In the genomic region with DNA sequence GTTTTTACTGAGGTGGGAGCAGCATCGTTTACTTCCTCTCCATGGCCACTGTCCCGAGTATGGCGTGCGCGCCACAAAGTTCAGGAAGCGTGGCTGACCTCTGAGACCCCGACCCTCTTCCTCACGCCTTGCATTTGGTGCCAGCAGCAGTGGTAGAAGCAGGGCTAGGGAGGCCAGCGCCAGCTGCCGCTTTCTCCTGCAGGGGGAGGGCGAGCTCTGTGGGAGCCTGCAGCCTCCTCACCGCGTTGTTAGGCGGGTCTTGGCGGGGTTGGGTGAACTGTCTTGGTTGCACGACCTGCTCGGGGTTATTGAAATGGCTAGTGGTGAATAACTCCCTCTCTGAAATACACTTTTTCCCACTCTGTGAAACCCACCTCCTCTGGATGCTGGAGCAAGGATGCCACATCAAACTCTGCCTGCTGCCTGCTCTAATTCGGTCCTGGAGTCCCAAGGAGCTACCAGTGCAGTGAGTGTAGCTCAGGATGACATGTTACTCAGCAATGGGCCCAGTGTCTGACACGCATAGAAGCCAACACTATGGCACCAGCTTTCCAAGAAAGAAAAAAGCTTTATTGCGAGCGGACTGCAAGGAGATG, we compare ENCODE assay signal across 12 cellular contexts. TPM values are rescaled to one million over a fixed set of nuclear protein-coding genes. Genes with fewer than 3 reads are reported as not detected.
A peak's percentile ranks its signal among the peaks of the same experiment; 100 is the strongest.
DNase-seq lines count a peak whose midpoint lies in the region; ATAC-seq and TF ChIP-seq lines count a peak whose summit lies in the region.
"Had no signal": no experiment of that assay in that cellular context is flagged by ENCODE, and none has a peak within 500 bp of the region (broad histone marks: within the 10 kb centered on the region; RNA-seq: fewer than 3 reads in every experiment).

No MANE protein-coding gene starts in this region.

- no peaks in the 10 kb centered on the region for H3K27me3 ChIP-seq in CD4-positive, CD25-positive, alpha-beta regulatory T cell (ENCODE audit: control insufficient read depth, insufficient read depth, low read length)
- no peaks in the 10 kb centered on the region for H3K27me3 ChIP-seq in heart left ventricle
- H3K27me3 ChIP-seq: testis had no signal

- H3K9me3 Mint-ChIP-seq in CD4-positive, CD25-positive, alpha-beta regulatory T cell = no peaks in the 10 kb centered on the region
- H3K9me3 Mint-ChIP-seq in activated CD4-positive, alpha-beta T cell treated with anti-CD3 and anti-CD28 coated beads, Interleukin-2, amount 10 ng/mL, durations not matched to agents 7 days and 5 days = no peaks in the 10 kb centered on the region

- no peak for ATAC-seq in CD4-positive, CD25-positive, alpha-beta regulatory T cell (ENCODE audit: low read depth in 2 of 2)
- ATAC-seq in HG03095 (IDR thresholded peaks at IDR 0.05; ENCODE audit: unreplicated experiment) (no peak), heart left ventricle (no peak)
- ATAC-seq: HCT116 had no signal

- H3K27ac Mint-ChIP-seq in CD4-positive, CD25-positive, alpha-beta regulatory T cell = peak overlapping the region; percentile 26 to 69 (median 43)
- no peak overlapping the region for H3K27ac Mint-ChIP-seq in activated CD4-positive, alpha-beta T cell treated with anti-CD3 and anti-CD28 coated beads, Interleukin-2, amount 10 ng/mL, durations not matched to agents 7 days and 5 days

- peaks cover 5 to 27% (median 11%) of the 10 kb centered on the region in 4 donors for H3K4me1 Mint-ChIP-seq in CD4-positive, CD25-positive, alpha-beta regulatory T cell
- peaks cover 32% of the 10 kb centered on the region for H3K4me1 Mint-ChIP-seq in activated CD4-positive, alpha-beta T cell treated with anti-CD3 and anti-CD28 coated beads, Interleukin-2, amount 10 ng/mL, durations not matched to agents 7 days and 5 days

- peaks cover 16% of the 10 kb centered on the region for H3K4me1 ChIP-seq in CD4-positive, CD25-positive, alpha-beta regulatory T cell (ENCODE audit: control insufficient read depth, insufficient read depth, low read length, poor library complexity, severe bottlenecking)
- H3K4me1 ChIP-seq in heart left ventricle = peaks cover 0 to 17% (median 12%) of the 10 kb centered on the region in 12 donors

- H3K9me3 ChIP-seq in CD4-positive, CD25-positive, alpha-beta regulatory T cell (ENCODE audit: control insufficient read depth in 2 of 2, low read length in 2 of 2) = no peaks in the 10 kb centered on the region
- no peaks in the 10 kb centered on the region for H3K9me3 ChIP-seq in heart left ventricle
- H3K9me3 ChIP-seq: testis had no signal

- no peak overlapping the region for H3K27ac ChIP-seq in CD4-positive, CD25-positive, alpha-beta regulatory T cell (ENCODE audit: insufficient read depth, low read length, poor library complexity, severe bottlenecking)
- no peak overlapping the region for H3K27ac ChIP-seq in heart left ventricle
- H3K27ac ChIP-seq: testis had no signal

- H3K36me3 ChIP-seq in CD4-positive, CD25-positive, alpha-beta regulatory T cell (ENCODE audit: control insufficient read depth, insufficient read depth, low read length) = peaks cover under 1% of the 10 kb centered on the region
- peaks cover 0 to 1% (median under 1%) of the 10 kb centered on the region in 9 donors for H3K36me3 ChIP-seq in heart left ventricle

- no peak overlapping the region for H3K4me3 Mint-ChIP-seq in CD4-positive, CD25-positive, alpha-beta regulatory T cell
- H3K4me3 Mint-ChIP-seq in activated CD4-positive, alpha-beta T cell treated with anti-CD3 and anti-CD28 coated beads, Interleukin-2, amount 10 ng/mL, durations not matched to agents 7 days and 5 days = no peak overlapping the region

- TF ChIP-seq CTCF in GM12864 (IDR thresholded peaks at IDR 0.05; ENCODE audit: low read depth, low read length, missing control alignments) (peak; percentile 17), heart left ventricle (IDR thresholded peaks at IDR 0.05) (no peak)

- no peaks in the 10 kb centered on the region for H3K27me3 Mint-ChIP-seq in CD4-positive, CD25-positive, alpha-beta regulatory T cell
- H3K27me3 Mint-ChIP-seq in activated CD4-positive, alpha-beta T cell treated with anti-CD3 and anti-CD28 coated beads, Interleukin-2, amount 10 ng/mL, durations not matched to agents 7 days and 5 days = no peaks in the 10 kb centered on the region

- intact Hi-C loops in heart left ventricle (cut with DNase I) = loop anchor here in 2 of 10 donors (5.0 to 10.0 kb wide), 2 partner anchors 79 to 99 kb away; no protein-coding TSS in a partner anchor

- 46 to 62% (median 56%) methylated on average over 21 of the region's 21 CpGs for WGBS in heart left ventricle, 4 donors

- H3K36me3 Mint-ChIP-seq in CD4-positive, CD25-positive, alpha-beta regulatory T cell = peaks cover 4% of the 10 kb centered on the region
- no peaks in the 10 kb centered on the region for H3K36me3 Mint-ChIP-seq in activated CD4-positive, alpha-beta T cell treated with anti-CD3 and anti-CD28 coated beads, Interleukin-2, amount 10 ng/mL, durations not matched to agents 7 days and 5 days (ENCODE audit: low read depth)

- peak in 2 of 3 donors; percentile 13 to 30 for DNase-seq in CD4-positive, CD25-positive, alpha-beta regulatory T cell
- DNase-seq in GM12864 (ENCODE audit: low read depth) (no peak), hepatic stellate cell (ENCODE audit: low spot score) (peak; percentile 41), cerebellum (ENCODE audit: low spot score) (no peak), heart left ventricle (no peak)
- peak; percentile 33 for DNase-seq in activated CD4-positive, alpha-beta T cell treated with anti-CD3 and anti-CD28 coated beads, Interleukin-2, amount 10 ng/mL, durations not matched to agents 7 days and 5 days
- DNase-seq: anterior cingulate cortex, NCI-H2107, T1000, testis had no signal

- TF ChIP-seq POLR2A in heart left ventricle (IDR thresholded peaks at IDR 0.05) = no peak

- POLR2A ChIA-PET in activated CD4-positive, alpha-beta T cell treated with anti-CD3 and anti-CD28 coated beads, Interleukin-2, amount 10 ng/mL, durations not matched to agents 7 days and 5 days (lab: Charles Lee) = no interaction called here

- CTCF ChIA-PET in activated CD4-positive, alpha-beta T cell treated with anti-CD3 and anti-CD28 coated beads, Interleukin-2, amount 10 ng/mL, durations not matched to agents 7 days and 5 days (lab: Charles Lee) = interaction anchor here (0.7 to 1.8 kb wide), 3 partner anchors 13 to 26 kb away, joined by 3 to 4 read pairs (median 3); a partner anchor contains a TSS

- no peak overlapping the region for H3K4me3 ChIP-seq in CD4-positive, CD25-positive, alpha-beta regulatory T cell (ENCODE audit: low read depth, low read length)
- H3K4me3 ChIP-seq in GM12864 (ENCODE audit: low read depth, low read length) (no peak overlapping the region), heart left ventricle (no peak overlapping the region)
- H3K4me3 ChIP-seq: testis had no signal

RNA-seq across cellular contexts. Expression of gene TDRD9, which starts 22.3 kb away (rescaled TPM):
- 0.37 TPM for total RNA-seq in CD4-positive, CD25-positive, alpha-beta regulatory T cell
- polyA plus RNA-seq in CD4-positive, CD25-positive, alpha-beta regulatory T cell = under 1 TPM in 2 of 4 donors, not detected in 2; 0.11 to 0.14 TPM
- under 1 TPM; 0.60 to 0.62 TPM for total RNA-seq in activated CD4-positive, alpha-beta T cell treated with anti-CD3 and anti-CD28 coated beads, Interleukin-2, amount 10 ng/mL, durations not matched to agents 7 days and 5 days
- total RNA-seq in cerebellum (2.4 TPM), heart left ventricle (1 to 10 TPM; 1.1 to 9.6 (median 2.1) TPM)
- polyA plus RNA-seq in heart left ventricle = 1 to 10 TPM; 1.7 to 9.6 TPM

RNA-seq across cellular contexts. Expression of gene RD3L, which starts 36.4 kb away (rescaled TPM):
- not detected for total RNA-seq in CD4-positive, CD25-positive, alpha-beta regulatory T cell
- not detected for polyA plus RNA-seq in CD4-positive, CD25-positive, alpha-beta regulatory T cell
- not detected for total RNA-seq in activated CD4-positive, alpha-beta T cell treated with anti-CD3 and anti-CD28 coated beads, Interleukin-2, amount 10 ng/mL, durations not matched to agents 7 days and 5 days
- total RNA-seq in cerebellum (not detected), heart left ventricle (10 to 100 TPM in 8 of 9 donors, 1 to 10 TPM in 1; 9.1 to 42.5 (median 25.5) TPM)
- polyA plus RNA-seq in heart left ventricle = 10 to 100 TPM in 1 of 2 donors, 1 to 10 TPM in 1; 4.3 to 41.5 TPM
- total RNA-seq: testis had no signal

RNA-seq across cellular contexts. Expression of gene PPP1R13B, which starts 58.6 kb away (rescaled TPM):
- 21.5 TPM for total RNA-seq in CD4-positive, CD25-positive, alpha-beta regulatory T cell
- 1 to 10 TPM; 1.5 to 3.9 (median 2.4) TPM for polyA plus RNA-seq in CD4-positive, CD25-positive, alpha-beta regulatory T cell
- total RNA-seq in activated CD4-positive, alpha-beta T cell treated with anti-CD3 and anti-CD28 coated beads, Interleukin-2, amount 10 ng/mL, durations not matched to agents 7 days and 5 days = 10 to 100 TPM; 11.6 to 12.0 TPM
- total RNA-seq in cerebellum (15.6 TPM), heart left ventricle (10 to 100 TPM; 59.0 to 96.2 (median 78.1) TPM)
- polyA plus RNA-seq in heart left ventricle = 10 to 100 TPM; 27.5 to 47.6 TPM

Comparison
In these comparisons a context has a peak if more than half of its experiments do, and no peak if none do; other contexts are left out.
1. DNase-seq: peak in CD4-positive, CD25-positive, alpha-beta regulatory T cell (2 of 3), activated CD4-positive, alpha-beta T cell treated with anti-CD3 and anti-CD28 coated beads, Interleukin-2, amount 10 ng/mL, durations not matched to agents 7 days and 5 days (single experiment) and hepatic stellate cell (single experiment); none in GM12864 (single experiment), cerebellum (single experiment) and heart left ventricle (0 of 5).
2. RNA of gene RD3L, which starts 36.4 kb away (total RNA-seq): 9.1 to 42.5 TPM in heart left ventricle; not detected in CD4-positive, CD25-positive, alpha-beta regulatory T cell (single experiment), not detected in activated CD4-positive, alpha-beta T cell treated with anti-CD3 and anti-CD28 coated beads, Interleukin-2, amount 10 ng/mL, durations not matched to agents 7 days and 5 days and not detected in cerebellum (single experiment); every median in the first group is over 10 times any median in the second.